In the genomic region with DNA sequence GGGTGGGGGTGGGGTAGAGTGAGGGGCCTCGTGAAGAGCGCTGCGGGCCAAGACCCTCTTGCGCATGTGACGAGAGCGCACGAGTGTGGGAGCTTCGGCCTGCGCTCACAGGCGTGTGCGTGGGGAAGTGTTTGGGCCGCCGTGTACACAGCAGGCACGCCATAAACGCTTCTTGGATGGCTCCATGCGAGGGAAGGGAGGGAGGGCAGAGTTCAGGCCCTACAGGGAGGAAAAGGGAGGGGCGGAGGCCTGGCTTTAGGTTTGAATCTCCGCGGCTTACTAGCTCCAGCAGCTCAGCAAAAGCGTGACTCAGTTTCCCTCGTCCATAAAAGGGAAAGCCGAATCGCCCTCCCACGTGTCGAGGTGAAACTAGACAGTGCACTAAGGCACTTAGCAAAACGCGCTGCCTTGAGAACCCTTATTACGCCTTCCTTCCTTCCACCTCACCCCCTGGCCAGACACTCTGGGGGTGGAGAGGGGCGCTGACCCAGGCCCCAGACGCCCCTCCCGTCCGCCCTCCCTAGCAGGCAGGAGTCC, we compare ENCODE assay signal across 10 cellular contexts. TPM values are rescaled to one million over a fixed set of nuclear protein-coding genes. Genes with fewer than 3 reads are reported as not detected.
DNase-seq lines count a peak whose midpoint lies in the region; ATAC-seq and TF ChIP-seq lines count a peak whose summit lies in the region.
"Had no signal": no experiment of that assay in that cellular context is flagged by ENCODE, and none has a peak within 500 bp of the region (broad histone marks: within the 10 kb centered on the region; RNA-seq: fewer than 3 reads in every experiment).

No MANE protein-coding gene starts in this region.

- no peak for ATAC-seq in CD4-positive, CD25-positive, alpha-beta regulatory T cell (ENCODE audit: low read depth in 2 of 2)
- peak in 3 of 4 experiments; percentile 19 to 41 (median 36) for ATAC-seq in T-cell (replicated peaks in 1 of 4)
- peak; percentile 1 to 22 for ATAC-seq in left cardiac atrium
- no peak for ATAC-seq in HG02798 (IDR thresholded peaks at IDR 0.05; ENCODE audit: poor library complexity, unreplicated experiment)

- H3K4me3 Mint-ChIP-seq in CD4-positive, CD25-positive, alpha-beta regulatory T cell: peak overlapping the region in 3 of 4 donors; percentile 55 to 63 (median 61)
- H3K4me3 Mint-ChIP-seq in T-cell: peak overlapping the region; percentile 24 to 45 (median 36)
- H3K4me3 Mint-ChIP-seq: activated CD8-positive, alpha-beta memory T cell treated with anti-CD3 and anti-CD28 coated beads, Interleukin-2, amount 10 ng/mL, durations not matched to agents 7 days and 5 days had no signal

- H3K4me1 Mint-ChIP-seq in CD4-positive, CD25-positive, alpha-beta regulatory T cell: peaks cover 0 to 33% (median 17%) of the 10 kb centered on the region in 4 donors
- peaks cover 17 to 28% (median 24%) of the 10 kb centered on the region in 3 donors for H3K4me1 Mint-ChIP-seq in T-cell

- DNase-seq in CD4-positive, CD25-positive, alpha-beta regulatory T cell: no peak
- DNase-seq in T-cell (no peak), left cardiac atrium (no peak), retinal pigment epithelial cell (ENCODE audit: low read depth) (no peak), HT-29 (ENCODE audit: low spot score) (no peak), KBM-7 (no peak), T1000 (lab: John Stamatoyannopoulos, UW) (no peak)
- DNase-seq: activated CD8-positive, alpha-beta memory T cell treated with anti-CD3 and anti-CD28 coated beads, Interleukin-2, amount 10 ng/mL, durations not matched to agents 7 days and 5 days; GF-D8 had no signal

- H3K27ac ChIP-seq in CD4-positive, CD25-positive, alpha-beta regulatory T cell (ENCODE audit: insufficient read depth, low read length, poor library complexity, severe bottlenecking): no peak overlapping the region

- POLR2A ChIA-PET in T-cell (lab: Charles Lee): no interaction called here

- CTCF ChIA-PET in T-cell (lab: Charles Lee): no interaction called here

- no peak overlapping the region for H3K4me3 ChIP-seq in CD4-positive, CD25-positive, alpha-beta regulatory T cell (ENCODE audit: low read depth, low read length)
- peak overlapping the region; percentile 26 for H3K4me3 ChIP-seq in retinal pigment epithelial cell (ENCODE audit: low read length)

- in situ Hi-C loops in KBM-7 (cut with MboI; ENCODE audit: low pct_unique_long_range_greater_than_20kb, low sequenced_read_pairs): no loop called here

- H3K27me3 ChIP-seq in CD4-positive, CD25-positive, alpha-beta regulatory T cell (ENCODE audit: control insufficient read depth, insufficient read depth, low read length): peaks cover 14% of the 10 kb centered on the region

- intact Hi-C loops in left cardiac atrium (cut with DNase I): no loop called here

- no peak overlapping the region for H3K27ac Mint-ChIP-seq in CD4-positive, CD25-positive, alpha-beta regulatory T cell
- no peak overlapping the region for H3K27ac Mint-ChIP-seq in T-cell
- H3K27ac Mint-ChIP-seq: activated CD8-positive, alpha-beta memory T cell treated with anti-CD3 and anti-CD28 coated beads, Interleukin-2, amount 10 ng/mL, durations not matched to agents 7 days and 5 days had no signal

- peaks cover 15% of the 10 kb centered on the region for H3K4me1 ChIP-seq in CD4-positive, CD25-positive, alpha-beta regulatory T cell (ENCODE audit: control insufficient read depth, insufficient read depth, low read length, poor library complexity, severe bottlenecking)

- no peaks in the 10 kb centered on the region for H3K36me3 ChIP-seq in CD4-positive, CD25-positive, alpha-beta regulatory T cell (ENCODE audit: control insufficient read depth, insufficient read depth, low read length)

- peaks cover 53% of the 10 kb centered on the region for H3K27me3 Mint-ChIP-seq in CD4-positive, CD25-positive, alpha-beta regulatory T cell
- peaks cover 17 to 37% of the 10 kb centered on the region in 2 donors for H3K27me3 Mint-ChIP-seq in T-cell

- H3K9me3 Mint-ChIP-seq in CD4-positive, CD25-positive, alpha-beta regulatory T cell: peaks cover 0 to 5% (median 2%) of the 10 kb centered on the region in 7 donors
- H3K9me3 Mint-ChIP-seq in T-cell: peaks cover 4 to 5% (median 5%) of the 10 kb centered on the region in 3 donors

- peaks cover 0 to under 1% of the 10 kb centered on the region in 2 experiments for H3K9me3 ChIP-seq in CD4-positive, CD25-positive, alpha-beta regulatory T cell (ENCODE audit: control insufficient read depth in 2 of 2, low read length in 2 of 2)

- peaks cover 5% of the 10 kb centered on the region for H3K36me3 Mint-ChIP-seq in CD4-positive, CD25-positive, alpha-beta regulatory T cell
- no peaks in the 10 kb centered on the region for H3K36me3 Mint-ChIP-seq in T-cell

- TF ChIP-seq CTCF in retinal pigment epithelial cell (conservative IDR thresholded peaks at IDR 0.05; ENCODE audit: low read depth, low read length): no peak

RNA-seq across cellular contexts. Expression of gene GADD45B, which starts 12.5 kb away (rescaled TPM):
- 191 TPM for total RNA-seq in CD4-positive, CD25-positive, alpha-beta regulatory T cell
- 10 to 100 TPM; 53.4 to 70.2 (median 63.3) TPM for polyA plus RNA-seq in CD4-positive, CD25-positive, alpha-beta regulatory T cell
- total RNA-seq in T-cell: 100 to 1,000 TPM in 3 of 5 donors, 10 to 100 TPM in 2; 76.5 to 174 (median 102) TPM
- 100 to 1,000 TPM in 1 of 2 donors, 10 to 100 TPM in 1; 64.0 to 189 TPM for total RNA-seq in left cardiac atrium
- total RNA-seq in HT-29 (2014; rRNA removed; shearing (Covaris generic)): 15.2 and 21.8 TPM in 2 replicates

RNA-seq across cellular contexts. Expression of gene LMNB2, which starts 31.7 kb away (rescaled TPM):
- 16.0 TPM for total RNA-seq in CD4-positive, CD25-positive, alpha-beta regulatory T cell
- 1 to 10 TPM; 3.8 to 7.5 (median 4.8) TPM for polyA plus RNA-seq in CD4-positive, CD25-positive, alpha-beta regulatory T cell
- total RNA-seq in T-cell (10 to 100 TPM; 15.7 to 26.7 (median 24.7) TPM), left cardiac atrium (10 to 100 TPM; 19.5 to 20.6 TPM)
- total RNA-seq in HT-29 (2014; rRNA removed; shearing (Covaris generic)): 210 and 212 TPM in 2 replicates

Comparison
In these comparisons a context has a peak if more than half of its experiments do, and no peak if none do; other contexts are left out.
1. ATAC-seq: peak in T-cell (3 of 4) and left cardiac atrium (2 of 2); none in CD4-positive, CD25-positive, alpha-beta regulatory T cell (0 of 2) and HG02798 (single experiment).